In genomic region chr7:158828343-158829020, GRCh38 we compare ENCODE assay signal across 8 cellular contexts. TPM values are rescaled to one million over a fixed set of nuclear protein-coding genes. Genes with fewer than 3 reads are reported as not detected.
DNase-seq lines count a peak whose midpoint lies in the region; ATAC-seq and TF ChIP-seq lines count a peak whose summit lies in the region.

No MANE protein-coding gene starts in this region.

- H3K4me3 ChIP-seq in HUES6 (ENCODE audit: low read depth, low read length) (peak overlapping the region; percentile 98), gastroesophageal sphincter (peak overlapping the region; percentile 70 to 90), neuron (ENCODE audit: low read length) (peak overlapping the region; percentile 86)

- TF ChIP-seq EP300 in gastroesophageal sphincter (IDR thresholded peaks at IDR 0.05): no peak

- ATAC-seq in gastroesophageal sphincter (peak; percentile 1), HG03520 (IDR thresholded peaks at IDR 0.05; ENCODE audit: unreplicated experiment) (no peak), HG02678 (IDR thresholded peaks at IDR 0.05; ENCODE audit: unreplicated experiment) (no peak)

- H3K27ac ChIP-seq in HUES6 (ENCODE audit: low read depth, low read length) (peak overlapping the region; percentile 51; the same call in 1 of the 2 replicates), gastroesophageal sphincter (peak overlapping the region; percentile 95 to 100 (median 98))

- peak overlapping the region; percentile 92 for H2AFZ ChIP-seq in neuron (ENCODE audit: low read depth, low read length)

- TF ChIP-seq POLR2A in gastroesophageal sphincter (IDR thresholded peaks at IDR 0.05): peak in 1 of 2 donors; percentile 27

- peaks cover 23% of the 10 kb centered on the region for H3K4me1 ChIP-seq in HUES6 (ENCODE audit: control insufficient read depth, insufficient read depth, low read length)
- peaks cover 0 to 53% (median 25%) of the 10 kb centered on the region in 3 donors for H3K4me1 ChIP-seq in gastroesophageal sphincter
- peaks cover 17% of the 10 kb centered on the region for H3K4me1 ChIP-seq in neuron (ENCODE audit: insufficient read depth, low read length)

- in situ Hi-C loops in G401 (cut with HindIII; ENCODE audit: low sequenced_read_pairs): no loop called here

- peak in 1 of 4 experiments; percentile 13 for TF ChIP-seq CTCF in gastroesophageal sphincter (IDR thresholded peaks at IDR 0.05)

- DNase-seq in G401 (ENCODE audit: low spot score): peak; percentile 19
- peak; percentile 70 for DNase-seq in activated CD8-positive, alpha-beta memory T cell treated with anti-CD3 and anti-CD28 coated beads, Interleukin-2, amount 50 U/mL, for 48 hours
- DNase-seq in COR-L47 (lab: John Stamatoyannopoulos, UW): no peak

- H3K27me3 ChIP-seq in HUES6 (ENCODE audit: control insufficient read depth, insufficient read depth, low read length) (peaks cover 3% of the 10 kb centered on the region), gastroesophageal sphincter (no peaks in the 10 kb centered on the region), neuron (ENCODE audit: insufficient read depth, low read length) (no peaks in the 10 kb centered on the region)

- peak overlapping the region; percentile 83 for H3K9ac ChIP-seq in HUES6 (ENCODE audit: low read length)

- H3K36me3 ChIP-seq in HUES6 (ENCODE audit: control insufficient read depth, insufficient read depth, low read length): 0 out of 2 replicates have a peak, but pooled peaks cover 2% of the 10 kb centered on the region
- H3K36me3 ChIP-seq in gastroesophageal sphincter: peaks cover 0 to 6% of the 10 kb centered on the region in 2 donors
- no peaks in the 10 kb centered on the region for H3K36me3 ChIP-seq in neuron (ENCODE audit: insufficient read depth, low read length)

- 0% methylated on average over 4 of the region's 74 CpGs; no CpG with 5 or more reads in 1 of the 2 donors for WGBS in gastroesophageal sphincter (ENCODE audit: low coverage in 1 of 2), 2 donors

- H3K9me3 ChIP-seq in HUES6 (ENCODE audit: control insufficient read depth, insufficient read depth, low read depth, low read length): no peaks in the 10 kb centered on the region
- no peaks in the 10 kb centered on the region for H3K9me3 ChIP-seq in gastroesophageal sphincter
- no peaks in the 10 kb centered on the region for H3K9me3 ChIP-seq in neuron (ENCODE audit: low read length)

RNA-seq across cellular contexts. Expression of gene ESYT2, which starts 0.8 kb away (rescaled TPM):
- 26.6 and 34.8 TPM in 2 replicates for total RNA-seq in G401 (2014; rRNA removed; shearing (Covaris generic))
- 100 to 1,000 TPM; 209 to 286 (median 230) TPM for total RNA-seq in gastroesophageal sphincter

RNA-seq across cellular contexts. Expression of gene DYNC2I1, which starts 27.9 kb away (rescaled TPM):
- 1.6 and 10.6 TPM in 2 replicates for total RNA-seq in G401 (2014; rRNA removed; shearing (Covaris generic))
- 10 to 100 TPM; 11.6 to 36.9 (median 23.4) TPM for total RNA-seq in gastroesophageal sphincter
